22 cellular contexts compared by ENCODE assay signal in the genomic region with DNA sequence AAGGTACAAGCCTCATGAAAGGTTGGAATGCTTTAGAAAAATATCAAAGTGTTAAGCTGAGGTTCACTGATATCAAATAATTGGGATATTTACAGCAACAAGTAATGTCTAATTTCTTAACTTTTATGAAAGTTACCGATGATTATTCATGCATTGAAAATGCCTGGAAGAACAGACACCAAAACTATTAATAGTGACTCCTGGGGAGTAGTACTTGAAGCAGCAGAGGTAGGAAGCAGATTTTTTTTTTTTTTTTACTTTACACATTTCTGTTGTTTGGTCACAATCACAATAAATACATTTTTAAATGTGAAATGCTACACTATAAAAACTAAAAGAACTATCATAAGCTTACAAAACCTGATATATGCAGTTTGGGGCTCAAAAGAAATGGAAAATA.
DNase-seq lines count a peak whose midpoint lies in the region; ATAC-seq, FAIRE-seq and TF ChIP-seq lines count a peak whose summit lies in the region.
"Had no signal": no experiment of that assay in that cellular context is flagged by ENCODE, and none has a peak within 500 bp of the region (broad histone marks: within the 10 kb centered on the region; RNA-seq: fewer than 3 reads in every experiment).

No MANE protein-coding gene starts in this region.

- H3K4me3 ChIP-seq in MM.1S (ENCODE audit: low read length) = peak overlapping the region; percentile 27; the same call in 1 of the 2 replicates
- peak overlapping the region in 1 of 2 donors; percentile 26 for H3K4me3 ChIP-seq in mucosa of rectum (ENCODE audit: low read length in 2 of 2)
- H3K4me3 ChIP-seq in thoracic aorta = no peak overlapping the region
- H3K4me3 ChIP-seq: skin epidermis had no signal

- H3K27me3 Mint-ChIP-seq in dendritic cell treated with granulocyte-macrophage colony-stimulating factor and Interleukin-4, amounts not matched to agents 40 ng/mL and 50 ng/mL, for 4 days = peaks cover 2% of the 10 kb centered on the region
- H3K27me3 Mint-ChIP-seq: activated CD4-positive, alpha-beta T cell treated with anti-CD3 and anti-CD28 coated beads, Interleukin-2, amount 10 ng/mL, durations not matched to agents 24 days and 14 days; activated CD8-positive, alpha-beta memory T cell treated with anti-CD3 and anti-CD28 coated beads, Interleukin-2, amount 10 ng/mL, durations not matched to agents 7 days and 5 days; activated naive CD4-positive, alpha-beta T cell treated with anti-CD3 and anti-CD28 coated beads, Interleukin-2, amount 10 ng/mL, durations not matched to agents 7 days and 5 days; CD8-positive, alpha-beta memory T cell had no signal

- no peaks in the 10 kb centered on the region for H3K27me3 ChIP-seq in MM.1S (replicated peaks; ENCODE audit: insufficient read depth, low read length)
- no peaks in the 10 kb centered on the region for H3K27me3 ChIP-seq in mucosa of rectum (ENCODE audit: control insufficient read depth in 2 of 2, insufficient read depth in 2 of 2, low read length in 2 of 2)
- H3K27me3 ChIP-seq in thoracic aorta (replicated peaks; ENCODE audit: insufficient read depth) = no peaks in the 10 kb centered on the region

- H3K4me3 Mint-ChIP-seq in dendritic cell treated with granulocyte-macrophage colony-stimulating factor and Interleukin-4, amounts not matched to agents 40 ng/mL and 50 ng/mL, for 4 days = no peak overlapping the region
- H3K4me3 Mint-ChIP-seq: activated CD4-positive, alpha-beta T cell treated with anti-CD3 and anti-CD28 coated beads, Interleukin-2, amount 10 ng/mL, durations not matched to agents 24 days and 14 days; activated CD8-positive, alpha-beta memory T cell treated with anti-CD3 and anti-CD28 coated beads, Interleukin-2, amount 10 ng/mL, durations not matched to agents 7 days and 5 days; activated naive CD4-positive, alpha-beta T cell treated with anti-CD3 and anti-CD28 coated beads, Interleukin-2, amount 10 ng/mL, durations not matched to agents 7 days and 5 days; CD8-positive, alpha-beta memory T cell had no signal

- H3F3A ChIP-seq in MM.1S (ENCODE audit: insufficient read depth, low read length) = peaks cover 20% of the 10 kb centered on the region

- ATAC-seq in thoracic aorta (ENCODE audit: insufficient number of reproducible peaks, low FRiP score, low read depth) = no peak
- ATAC-seq: activated CD8-positive, alpha-beta memory T cell treated with anti-CD3 and anti-CD28 coated beads, Interleukin-2, amount 10 ng/mL, durations not matched to agents 7 days and 5 days had no signal

- peak overlapping the region; percentile 89 for H3K4me2 ChIP-seq in MM.1S (ENCODE audit: low read depth, low read length)

- no peaks in the 10 kb centered on the region for H3K36me3 Mint-ChIP-seq in dendritic cell treated with granulocyte-macrophage colony-stimulating factor and Interleukin-4, amounts not matched to agents 40 ng/mL and 50 ng/mL, for 4 days (ENCODE audit: low read depth)

- no peaks in the 10 kb centered on the region for H3K9me3 Mint-ChIP-seq in dendritic cell treated with granulocyte-macrophage colony-stimulating factor and Interleukin-4, amounts not matched to agents 40 ng/mL and 50 ng/mL, for 4 days
- H3K9me3 Mint-ChIP-seq: activated naive CD4-positive, alpha-beta T cell treated with anti-CD3 and anti-CD28 coated beads, Interleukin-2, amount 10 ng/mL, durations not matched to agents 7 days and 5 days; CD8-positive, alpha-beta memory T cell had no signal

- peak overlapping the region; percentile 43 for H2AFZ ChIP-seq in MM.1S (ENCODE audit: low read length)

- H3K9ac ChIP-seq in MM.1S (ENCODE audit: low read length) = peak overlapping the region; percentile 47; the same call in 1 of the 2 replicates
- no peak overlapping the region for H3K9ac ChIP-seq in mucosa of rectum (ENCODE audit: low read depth in 1 of 2, low read length in 2 of 2)

- DNase-seq in MM.1S (no peak), thoracic aorta (ENCODE audit: low spot score) (no peak), kidney tubule cell (ENCODE audit: low spot score) (no peak), T-helper 2 cell (no peak), NAMALWA (ENCODE audit: low spot score) (no peak), D721Med (ENCODE audit: insufficient read length, low spot score) (no peak)
- DNase-seq: activated CD4-positive, alpha-beta T cell treated with anti-CD3 and anti-CD28 coated beads, Interleukin-2, amount 10 ng/mL, durations not matched to agents 24 days and 14 days; activated CD8-positive, alpha-beta memory T cell treated with anti-CD3 and anti-CD28 coated beads, Interleukin-2, amount 10 ng/mL, durations not matched to agents 7 days and 5 days; activated naive CD4-positive, alpha-beta T cell treated with anti-CD3 and anti-CD28 coated beads, Interleukin-2, amount 10 ng/mL, durations not matched to agents 7 days and 5 days; CD8-positive, alpha-beta memory T cell; GF-D8; KG1; NCI-H1930; NCI-H774; posterior cingulate gyrus; stimulated activated CD4-positive, alpha-beta T cell treated with anti-CD3 and anti-CD28 coated beads, Interleukin-2, amount 100 ng/mL, for 24 hours; stimulated activated naive CD4-positive, alpha-beta T cell had no signal

- no peaks in the 10 kb centered on the region for H3K79me2 ChIP-seq in MM.1S (ENCODE audit: low read length)

- no peak for TF ChIP-seq CTCF in MM.1S (IDR thresholded peaks at IDR 0.05; ENCODE audit: low read length)
- TF ChIP-seq CTCF in thoracic aorta (IDR thresholded peaks at IDR 0.05) = no peak
- no peak for TF ChIP-seq CTCF in D721Med (IDR thresholded peaks at IDR 0.05; ENCODE audit: insufficient read depth, missing control alignments)

- H4K20me1 ChIP-seq in MM.1S (ENCODE audit: insufficient read depth, low read length) = no peaks in the 10 kb centered on the region

- H3K9me3 ChIP-seq in MM.1S (replicated peaks; ENCODE audit: insufficient read depth, low read length) (no peaks in the 10 kb centered on the region), mucosa of rectum (ENCODE audit: control insufficient read depth in 2 of 2, low read length in 2 of 2) (no peaks in the 10 kb centered on the region), thoracic aorta (no peaks in the 10 kb centered on the region)

- intact Hi-C loops in dendritic cell treated with granulocyte-macrophage colony-stimulating factor and Interleukin-4, amounts not matched to agents 40 ng/mL and 50 ng/mL, for 4 days (cut with micrococcal nuclease) = no loop called here

- peak overlapping the region; percentile 66 for H3K27ac Mint-ChIP-seq in dendritic cell treated with granulocyte-macrophage colony-stimulating factor and Interleukin-4, amounts not matched to agents 40 ng/mL and 50 ng/mL, for 4 days
- H3K27ac Mint-ChIP-seq: activated CD4-positive, alpha-beta T cell treated with anti-CD3 and anti-CD28 coated beads, Interleukin-2, amount 10 ng/mL, durations not matched to agents 24 days and 14 days; activated CD8-positive, alpha-beta memory T cell treated with anti-CD3 and anti-CD28 coated beads, Interleukin-2, amount 10 ng/mL, durations not matched to agents 7 days and 5 days; activated naive CD4-positive, alpha-beta T cell treated with anti-CD3 and anti-CD28 coated beads, Interleukin-2, amount 10 ng/mL, durations not matched to agents 7 days and 5 days; CD8-positive, alpha-beta memory T cell had no signal

- peaks cover 18% of the 10 kb centered on the region for H3K4me1 Mint-ChIP-seq in dendritic cell treated with granulocyte-macrophage colony-stimulating factor and Interleukin-4, amounts not matched to agents 40 ng/mL and 50 ng/mL, for 4 days (ENCODE audit: low read depth)

- H3K4me1 ChIP-seq in MM.1S (ENCODE audit: low read length) (peaks cover 51% of the 10 kb centered on the region), mucosa of rectum (ENCODE audit: control insufficient read depth in 2 of 2, insufficient read depth in 2 of 2, low read length in 2 of 2) (no peaks in the 10 kb centered on the region), thoracic aorta (ENCODE audit: control insufficient read depth in 1 of 2, low read depth in 2 of 2) (peaks cover 12 to 22% of the 10 kb centered on the region in 2 donors)

- H3K27ac ChIP-seq in MM.1S (ENCODE audit: low read length) (peak overlapping the region; percentile 91), mucosa of rectum (ENCODE audit: low read depth in 2 of 2, low read length in 2 of 2) (peak overlapping the region; percentile 23 to 29), thoracic aorta (peak overlapping the region; percentile 72 to 79)
- H3K27ac ChIP-seq: epithelial cell of prostate had no signal

- H3K9me2 ChIP-seq in MM.1S (replicated peaks; ENCODE audit: insufficient read depth, low read length) = no peaks in the 10 kb centered on the region

- no peaks in the 10 kb centered on the region for H3K36me3 ChIP-seq in MM.1S (replicated peaks; ENCODE audit: insufficient read depth, low read length)
- H3K36me3 ChIP-seq in mucosa of rectum (ENCODE audit: control insufficient read depth in 2 of 2, insufficient read depth in 2 of 2, low read length in 2 of 2) = no peaks in the 10 kb centered on the region
- H3K36me3 ChIP-seq in thoracic aorta = no peaks in the 10 kb centered on the region

- FAIRE-seq in D721Med (lab: Jason Lieb, UNC) = no peak
- FAIRE-seq: islet of Langerhans had no signal

Comparison
In these comparisons a context has a peak if more than half of its experiments do, and no peak if none do; other contexts are left out.
1. H3K27ac ChIP-seq: peak in every context shown above with its lines; median percentile 91 in MM.1S; 76 in thoracic aorta; 26 in mucosa of rectum.